13 cellular contexts compared by ENCODE assay signal in the genomic region with DNA sequence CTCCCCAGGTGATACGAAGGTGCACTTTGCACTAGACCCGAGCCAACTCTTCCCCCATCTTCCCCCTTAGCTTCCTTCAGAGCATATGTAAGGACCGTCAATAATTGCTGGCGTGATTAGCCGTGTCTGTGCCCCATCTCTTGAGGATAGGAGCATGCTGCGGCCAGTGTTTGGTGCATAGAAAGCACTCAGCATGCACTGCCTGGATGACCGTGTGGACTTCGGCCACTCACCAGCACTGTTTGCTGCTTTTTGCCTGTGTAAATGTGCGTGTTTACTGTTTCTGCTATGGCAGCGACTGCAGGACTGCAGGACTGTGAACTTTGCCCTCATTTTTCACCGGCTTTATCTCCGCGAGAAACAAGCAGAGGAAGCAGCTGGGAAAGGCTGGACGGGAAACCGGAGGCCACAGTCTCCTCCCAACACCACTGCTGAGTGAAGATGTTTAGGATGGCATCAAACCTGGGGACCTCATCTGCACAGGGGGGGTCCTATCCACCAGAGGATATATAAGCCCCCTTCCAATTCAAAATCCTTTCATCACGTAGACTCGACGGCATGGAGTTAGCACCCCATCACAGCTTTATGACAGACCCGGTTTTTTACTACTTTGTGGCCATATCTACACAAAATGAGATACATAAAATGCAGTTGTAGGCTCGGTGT.
DNase-seq lines count a peak whose midpoint lies in the region; ATAC-seq, FAIRE-seq and TF ChIP-seq lines count a peak whose summit lies in the region.
"Had no signal": no experiment of that assay in that cellular context is flagged by ENCODE, and none has a peak within 500 bp of the region (broad histone marks: within the 10 kb centered on the region; RNA-seq: fewer than 3 reads in every experiment).

No MANE protein-coding gene starts in this region.

- peaks cover 20% of the 10 kb centered on the region for H3K4me1 Mint-ChIP-seq in chondrocyte (ENCODE audit: low read depth)
- H3K4me1 Mint-ChIP-seq: activated CD4-positive, alpha-beta T cell treated with anti-CD3 and anti-CD28 coated beads, Interleukin-2, amount 10 ng/mL, durations not matched to agents 24 days and 14 days had no signal

- H3K27ac ChIP-seq in kidney (ENCODE audit: low read depth in 2 of 2, low read length in 2 of 2), result peak overlapping the region; percentile 56 to 61
- H3K27ac ChIP-seq: KMS-11 had no signal

- no peak overlapping the region for H3K4me3 Mint-ChIP-seq in chondrocyte (ENCODE audit: unreplicated experiment)
- H3K4me3 Mint-ChIP-seq: activated CD4-positive, alpha-beta T cell treated with anti-CD3 and anti-CD28 coated beads, Interleukin-2, amount 10 ng/mL, durations not matched to agents 24 days and 14 days; stimulated activated naive B cell treated with anti-CD40 and anti-IgM and Interleukin-4, amounts not matched to agents 10 μg/mL and 1 μg/mL and 100 μg/mL, for 72 hours had no signal

- in situ Hi-C loops in GM13977 (cut with MboI; ENCODE audit: low pct_unique_long_range_greater_than_20kb, low sequenced_read_pairs, unreplicated experiment), result no loop called here

- FAIRE-seq in kidney (lab: Jason Lieb, UNC), result no peak

- H3K27ac Mint-ChIP-seq in chondrocyte (ENCODE audit: unreplicated experiment), result no peak overlapping the region
- H3K27ac Mint-ChIP-seq: activated CD4-positive, alpha-beta T cell treated with anti-CD3 and anti-CD28 coated beads, Interleukin-2, amount 10 ng/mL, durations not matched to agents 24 days and 14 days; stimulated activated naive B cell treated with anti-CD40 and anti-IgM and Interleukin-4, amounts not matched to agents 10 μg/mL and 1 μg/mL and 100 μg/mL, for 72 hours had no signal

- intact Hi-C loops in kidney (cut with DNase I), result no loop called here
- intact Hi-C loops in posterior vena cava (cut with DNase I), result no loop called here

- peaks cover 20% of the 10 kb centered on the region for H3K27me3 Mint-ChIP-seq in chondrocyte (ENCODE audit: low read depth)

- H3K36me3 Mint-ChIP-seq in chondrocyte (ENCODE audit: low read depth), result no peaks in the 10 kb centered on the region
- H3K36me3 Mint-ChIP-seq: stimulated activated naive B cell treated with anti-CD40 and anti-IgM and Interleukin-4, amounts not matched to agents 10 μg/mL and 1 μg/mL and 100 μg/mL, for 72 hours had no signal

- no peak for TF ChIP-seq CTCF in chondrocyte (IDR thresholded peaks at IDR 0.05)
- TF ChIP-seq CTCF in kidney (IDR thresholded peaks at IDR 0.05; ENCODE audit: borderline replicate concordance, extremely low read depth, insufficient read depth), result no peak
- no peak for TF ChIP-seq CTCF in GM13977 (IDR thresholded peaks at IDR 0.05; ENCODE audit: extremely low read depth, insufficient read depth, missing control alignments)

- peaks cover 3% of the 10 kb centered on the region for H3K9me3 Mint-ChIP-seq in chondrocyte (ENCODE audit: low read depth)

- H3K9me3 ChIP-seq in kidney (ENCODE audit: control insufficient read depth in 1 of 2, low read length in 2 of 2), result no peaks in the 10 kb centered on the region

- peak overlapping the region in 1 of 2 donors; percentile 4 for H3K9ac ChIP-seq in kidney (ENCODE audit: low read length in 2 of 2)
- H3K9ac ChIP-seq: KMS-11 had no signal

- H3K4me3 ChIP-seq in kidney (ENCODE audit: low read length in 2 of 2), result no peak overlapping the region

- DNase-seq in ELF-1 (ENCODE audit: low read depth, low spot score), result peak; percentile 57
- DNase-seq in chondrocyte (ENCODE audit: low spot score), result peak; percentile 37
- DNase-seq in kidney, result no peak
- peak; percentile 76 for DNase-seq in posterior vena cava (ENCODE audit: low spot score)
- DNase-seq in GM13977 (ENCODE audit: low spot score), result no peak
- DNase-seq in SHP77 treated with DMSO at 0.1 percent for 48 hours (lab: John Stamatoyannopoulos, UW), result no peak
- DNase-seq: activated CD4-positive, alpha-beta T cell treated with anti-CD3 and anti-CD28 coated beads, Interleukin-2, amount 10 ng/mL, durations not matched to agents 24 days and 14 days; DND-41; NCI-H2029 treated with DMSO at 0.1 percent for 48 hours; stimulated activated naive B cell treated with anti-CD40 and anti-IgM and Interleukin-4, amounts not matched to agents 10 μg/mL and 1 μg/mL and 100 μg/mL, for 72 hours had no signal

- no peaks in the 10 kb centered on the region for H3K36me3 ChIP-seq in kidney (ENCODE audit: control insufficient read depth in 1 of 2, insufficient read depth in 2 of 2, low read length in 2 of 2)

- ATAC-seq in HG02759 (IDR thresholded peaks at IDR 0.05; ENCODE audit: unreplicated experiment) (no peak), HG02642 (IDR thresholded peaks at IDR 0.05; ENCODE audit: poor library complexity, unreplicated experiment) (no peak)
- ATAC-seq: stimulated activated naive B cell treated with anti-CD40 and anti-IgM and Interleukin-4, amounts not matched to agents 10 μg/mL and 1 μg/mL and 100 μg/mL, for 72 hours had no signal

- H3K4me1 ChIP-seq in kidney (ENCODE audit: control insufficient read depth in 1 of 2, insufficient read depth in 1 of 2, low read depth in 1 of 2, low read length in 2 of 2), result peaks cover 13 to 28% of the 10 kb centered on the region in 2 donors

Comparison
In these comparisons a context has a peak if more than half of its experiments do, and no peak if none do; other contexts are left out.
1. DNase-seq: peak in ELF-1 (single experiment), chondrocyte (single experiment) and posterior vena cava (single experiment); none in kidney (single experiment), GM13977 (single experiment) and SHP77 treated with DMSO at 0.1 percent for 48 hours (single experiment).